27 cellular contexts compared by ENCODE assay signal in genomic region chr2:236366049-236366387, GRCh38.
DNase-seq lines count a peak whose midpoint lies in the region; ATAC-seq and TF ChIP-seq lines count a peak whose summit lies in the region.
"Had no signal": no experiment of that assay in that cellular context is flagged by ENCODE, and none has a peak within 500 bp of the region (broad histone marks: within the 10 kb centered on the region; RNA-seq: fewer than 3 reads in every experiment).

No MANE protein-coding gene starts in this region.

- H3K27ac ChIP-seq in DND-41 (ENCODE audit: low read length), result no peak overlapping the region
- no peak overlapping the region for H3K27ac ChIP-seq in OCI-LY7 (ENCODE audit: low read depth, low read length, poor library complexity, severe bottlenecking)
- H3K27ac ChIP-seq: A549, C4-2B, dorsolateral prefrontal cortex, epithelial cell of prostate, KMS-11, left lung, upper lobe of right lung had no signal

- no peaks in the 10 kb centered on the region for H3K36me3 Mint-ChIP-seq in activated CD8-positive, alpha-beta memory T cell treated with anti-CD3 and anti-CD28 coated beads, Interleukin-2, amount 10 ng/mL, durations not matched to agents 7 days and 5 days
- H3K36me3 Mint-ChIP-seq in activated CD8-positive, alpha-beta T cell treated with anti-CD3 and anti-CD28 coated beads, Interleukin-2, amount 10 ng/mL, durations not matched to agents 7 days and 5 days (ENCODE audit: low read depth), result no peaks in the 10 kb centered on the region
- H3K36me3 Mint-ChIP-seq in neural crest cell (ENCODE audit: low read depth), result no peaks in the 10 kb centered on the region

- H3K4me1 Mint-ChIP-seq in activated CD8-positive, alpha-beta memory T cell treated with anti-CD3 and anti-CD28 coated beads, Interleukin-2, amount 10 ng/mL, durations not matched to agents 7 days and 5 days, result peaks cover 27% of the 10 kb centered on the region
- H3K4me1 Mint-ChIP-seq in activated CD8-positive, alpha-beta T cell treated with anti-CD3 and anti-CD28 coated beads, Interleukin-2, amount 10 ng/mL, durations not matched to agents 7 days and 5 days (ENCODE audit: low read depth), result peaks cover 30% of the 10 kb centered on the region
- H3K4me1 Mint-ChIP-seq in neural crest cell, result peaks cover 21% of the 10 kb centered on the region

- no peak overlapping the region for H2AFZ ChIP-seq in DND-41 (ENCODE audit: low read depth, low read length)
- H2AFZ ChIP-seq in OCI-LY7 (ENCODE audit: low read length), result no peak overlapping the region

- H3K36me3 ChIP-seq in DND-41 (ENCODE audit: insufficient read depth, low read length) (no peaks in the 10 kb centered on the region), OCI-LY7 (ENCODE audit: insufficient read depth, low read length) (no peaks in the 10 kb centered on the region)
- H3K36me3 ChIP-seq: left lung, upper lobe of right lung had no signal

- H3K9me3 Mint-ChIP-seq in activated CD8-positive, alpha-beta memory T cell treated with anti-CD3 and anti-CD28 coated beads, Interleukin-2, amount 10 ng/mL, durations not matched to agents 7 days and 5 days (ENCODE audit: low read depth), result no peaks in the 10 kb centered on the region
- H3K9me3 Mint-ChIP-seq in activated CD8-positive, alpha-beta T cell treated with anti-CD3 and anti-CD28 coated beads, Interleukin-2, amount 10 ng/mL, durations not matched to agents 7 days and 5 days (ENCODE audit: insufficient read depth), result no peaks in the 10 kb centered on the region
- no peaks in the 10 kb centered on the region for H3K9me3 Mint-ChIP-seq in neural crest cell
- H3K9me3 Mint-ChIP-seq: mesothelial cell of epicardium had no signal

- POLR2A ChIA-PET in activated CD8-positive, alpha-beta T cell treated with anti-CD3 and anti-CD28 coated beads, Interleukin-2, amount 10 ng/mL, durations not matched to agents 7 days and 5 days (lab: Charles Lee), result no interaction called here
- POLR2A ChIA-PET in OCI-LY7 (lab: Charles Lee), result no interaction called here

- peak; percentile 42 for DNase-seq in activated CD8-positive, alpha-beta memory T cell treated with anti-CD3 and anti-CD28 coated beads, Interleukin-2, amount 10 ng/mL, durations not matched to agents 7 days and 5 days
- DNase-seq in activated CD8-positive, alpha-beta memory T cell treated with anti-CD3 and anti-CD28 coated beads for 24 hours, result no peak
- DNase-seq in DND-41 (no peak), neural crest cell (ENCODE audit: low read depth, low spot score) (no peak), DMS153 (lab: John Stamatoyannopoulos, UW) (no peak), OCI-LY7 (ENCODE audit: low spot score) (no peak), Ammon's horn (ENCODE audit: low spot score) (no peak)
- no peak for DNase-seq in activated CD8-positive, alpha-beta T cell treated with anti-CD3 and anti-CD28 coated beads, Interleukin-2, amount 10 ng/mL, durations not matched to agents 7 days and 5 days
- DNase-seq: DMS 273 treated with DMSO at 0.1 percent for 48 hours, dorsolateral prefrontal cortex, left lung, NCI-H1930, NCI-H226, NCI-H82, OCI-M1, posterior cingulate gyrus, Right ventricle myocardium superior, substantia nigra, SW 1271, upper lobe of right lung had no signal

- BruUV-seq in OCI-LY7 (replicated peaks; lab: Mats Ljungman, UMichigan), result no TSS peak

- TF ChIP-seq CTCF in DND-41 (IDR thresholded peaks at IDR 0.05; ENCODE audit: borderline replicate concordance, extremely low read depth, low read length, poor library complexity, severe bottlenecking) (no peak), neural crest cell (conservative IDR thresholded peaks at IDR 0.05) (no peak), OCI-LY7 (conservative IDR thresholded peaks at IDR 0.05; ENCODE audit: low read length) (no peak)

- H3K27me3 Mint-ChIP-seq in activated CD8-positive, alpha-beta memory T cell treated with anti-CD3 and anti-CD28 coated beads, Interleukin-2, amount 10 ng/mL, durations not matched to agents 7 days and 5 days, result peaks cover 80% of the 10 kb centered on the region
- H3K27me3 Mint-ChIP-seq in activated CD8-positive, alpha-beta T cell treated with anti-CD3 and anti-CD28 coated beads, Interleukin-2, amount 10 ng/mL, durations not matched to agents 7 days and 5 days (ENCODE audit: low read depth), result peaks cover 80% of the 10 kb centered on the region
- H3K27me3 Mint-ChIP-seq in neural crest cell (ENCODE audit: low read depth), result peaks cover 24% of the 10 kb centered on the region

- H3K4me1 ChIP-seq in DND-41 (ENCODE audit: insufficient read depth, low read length) (peaks cover 22% of the 10 kb centered on the region), OCI-LY7 (ENCODE audit: insufficient read depth, low read length, poor library complexity, severe bottlenecking) (no peaks in the 10 kb centered on the region)
- H3K4me1 ChIP-seq: A549, left lung, upper lobe of right lung had no signal

- H3K27me3 ChIP-seq in DND-41 (ENCODE audit: insufficient read depth, low read length, poor library complexity), result peaks cover 70% of the 10 kb centered on the region
- H3K27me3 ChIP-seq: upper lobe of right lung had no signal

- no peak overlapping the region for H3K4me3 ChIP-seq in DND-41 (ENCODE audit: low read depth in 1 of 2, low read length in 2 of 2)
- H3K4me3 ChIP-seq in OCI-LY7 (ENCODE audit: low read depth, low read length, poor library complexity, severe bottlenecking), result no peak overlapping the region
- H3K4me3 ChIP-seq: A549, dorsolateral prefrontal cortex, left lung, upper lobe of right lung had no signal

- H3K4me3 Mint-ChIP-seq in activated CD8-positive, alpha-beta memory T cell treated with anti-CD3 and anti-CD28 coated beads, Interleukin-2, amount 10 ng/mL, durations not matched to agents 7 days and 5 days, result peak overlapping the region; percentile 55
- H3K4me3 Mint-ChIP-seq in activated CD8-positive, alpha-beta T cell treated with anti-CD3 and anti-CD28 coated beads, Interleukin-2, amount 10 ng/mL, durations not matched to agents 7 days and 5 days, result peak overlapping the region; percentile 74
- H3K4me3 Mint-ChIP-seq in neural crest cell, result no peak overlapping the region
- H3K4me3 Mint-ChIP-seq: activated CD4-positive, alpha-beta T cell treated with anti-CD3 and anti-CD28 coated beads for 36 hours; mesothelial cell of epicardium had no signal

- H3K9ac ChIP-seq in DND-41 (ENCODE audit: low read depth, low read length), result no peak overlapping the region
- H3K9ac ChIP-seq: KMS-11 had no signal

- H3K9me3 ChIP-seq in DND-41 (ENCODE audit: insufficient read depth, low read length, severe bottlenecking) (no peaks in the 10 kb centered on the region), OCI-LY7 (ENCODE audit: low read length) (no peaks in the 10 kb centered on the region)
- H3K9me3 ChIP-seq: A549, left lung, upper lobe of right lung had no signal

- H3K79me2 ChIP-seq in DND-41 (ENCODE audit: insufficient read depth, low read length) (no peaks in the 10 kb centered on the region), OCI-LY7 (ENCODE audit: insufficient read depth, low read depth, low read length) (no peaks in the 10 kb centered on the region)

- intact Hi-C loops in OCI-LY7 (cut with micrococcal nuclease; ENCODE audit: unreplicated experiment), result no loop called here

- H3K27ac Mint-ChIP-seq in activated CD8-positive, alpha-beta memory T cell treated with anti-CD3 and anti-CD28 coated beads, Interleukin-2, amount 10 ng/mL, durations not matched to agents 7 days and 5 days, result peak overlapping the region; percentile 58
- H3K27ac Mint-ChIP-seq in activated CD8-positive, alpha-beta T cell treated with anti-CD3 and anti-CD28 coated beads, Interleukin-2, amount 10 ng/mL, durations not matched to agents 7 days and 5 days, result peak overlapping the region; percentile 78
- H3K27ac Mint-ChIP-seq in neural crest cell (ENCODE audit: unreplicated experiment), result peak overlapping the region; percentile 15
- H3K27ac Mint-ChIP-seq: activated CD4-positive, alpha-beta T cell treated with anti-CD3 and anti-CD28 coated beads for 36 hours had no signal

- H4K20me1 ChIP-seq in DND-41 (ENCODE audit: insufficient read depth, low read length), result peaks cover 16% of the 10 kb centered on the region
- no peaks in the 10 kb centered on the region for H4K20me1 ChIP-seq in OCI-LY7 (ENCODE audit: insufficient read depth, low read length)

- no peak overlapping the region for H3K4me2 ChIP-seq in DND-41 (ENCODE audit: insufficient read depth, low read length)
- H3K4me2 ChIP-seq in OCI-LY7 (ENCODE audit: low read length), result no peak overlapping the region
- H3K4me2 ChIP-seq: A549 had no signal

- ATAC-seq in activated CD8-positive, alpha-beta memory T cell treated with anti-CD3 and anti-CD28 coated beads, Interleukin-2, amount 10 ng/mL, durations not matched to agents 7 days and 5 days, result peak; percentile 61
- ATAC-seq in DND-41 (ENCODE audit: insufficient read depth, low read depth), result peak; percentile 34
- ATAC-seq in activated CD8-positive, alpha-beta T cell treated with anti-CD3 and anti-CD28 coated beads, Interleukin-2, amount 10 ng/mL, durations not matched to agents 7 days and 5 days, result peak; percentile 66
- ATAC-seq: A549, HCT116, left lung, upper lobe of right lung had no signal

- CTCF ChIA-PET in activated CD8-positive, alpha-beta memory T cell treated with anti-CD3 and anti-CD28 coated beads, Interleukin-2, amount 10 ng/mL, durations not matched to agents 7 days and 5 days (lab: Charles Lee), result interaction anchor here (1.3 kb wide), 1 partner anchor 204 kb away, joined by 9 read pairs; the partner anchor contains the start of gene ACKR3
- CTCF ChIA-PET in activated CD8-positive, alpha-beta T cell treated with anti-CD3 and anti-CD28 coated beads, Interleukin-2, amount 10 ng/mL, durations not matched to agents 7 days and 5 days (lab: Charles Lee), result interaction anchor here (0.9 to 1.2 kb wide), 2 partner anchors 13 to 203 kb away, joined by 3 to 5 read pairs; no protein-coding TSS in a partner anchor
- CTCF ChIA-PET in OCI-LY7 (lab: Charles Lee; ENCODE audit: unreplicated experiment), result interaction anchor here (0.6 kb wide), 1 partner anchor 110 kb away, joined by 9 read pairs; no protein-coding TSS in a partner anchor

- H3K9me2 ChIP-seq in OCI-LY7 (ENCODE audit: insufficient read depth, low read length), result no peaks in the 10 kb centered on the region

Comparison
In these comparisons a context has a peak if more than half of its experiments do, and no peak if none do; other contexts are left out.
1. H3K27ac Mint-ChIP-seq: peak in every context shown above with its lines; median percentile 78 in activated CD8-positive, alpha-beta T cell treated with anti-CD3 and anti-CD28 coated beads, Interleukin-2, amount 10 ng/mL, durations not matched to agents 7 days and 5 days; 58 in activated CD8-positive, alpha-beta memory T cell treated with anti-CD3 and anti-CD28 coated beads, Interleukin-2, amount 10 ng/mL, durations not matched to agents 7 days and 5 days; 15 in neural crest cell.